ENCODE assay signal across 1 cellular context in genomic region chr11:67006029-67006884, GRCh38.
TF ChIP-seq lines count a peak whose summit lies in the region.

No MANE protein-coding gene starts in this region.

TF ChIP-seq in K562, 482 proteins besides CTCF, POLR2A, EP300 and RAD21 (continued from another document and continues in another):
- peak; percentile 32; the same call in 1 of the 2 replicates for TF ChIP-seq MGA (IDR thresholded peaks at IDR 0.05)
- no peak for TF ChIP-seq POLR2B (IDR thresholded peaks at IDR 0.05; ENCODE audit: low read depth, partially characterized antibody)
- no peak for TF ChIP-seq PCBP2 (IDR thresholded peaks at IDR 0.05; ENCODE audit: low read depth, low read length, poor library complexity, severe bottlenecking)
- no peak for TF ChIP-seq ZNF695 (CRISPR knock-in tag; IDR thresholded peaks at IDR 0.05)
- TF ChIP-seq ZNF263 (CRISPR knock-in tag; IDR thresholded peaks at IDR 0.05; ENCODE audit: borderline replicate concordance) = no peak
- TF ChIP-seq ESRRA (IDR thresholded peaks at IDR 0.05; ENCODE audit: borderline replicate concordance, low read depth) = no peak
- TF ChIP-seq, protein P1, sequence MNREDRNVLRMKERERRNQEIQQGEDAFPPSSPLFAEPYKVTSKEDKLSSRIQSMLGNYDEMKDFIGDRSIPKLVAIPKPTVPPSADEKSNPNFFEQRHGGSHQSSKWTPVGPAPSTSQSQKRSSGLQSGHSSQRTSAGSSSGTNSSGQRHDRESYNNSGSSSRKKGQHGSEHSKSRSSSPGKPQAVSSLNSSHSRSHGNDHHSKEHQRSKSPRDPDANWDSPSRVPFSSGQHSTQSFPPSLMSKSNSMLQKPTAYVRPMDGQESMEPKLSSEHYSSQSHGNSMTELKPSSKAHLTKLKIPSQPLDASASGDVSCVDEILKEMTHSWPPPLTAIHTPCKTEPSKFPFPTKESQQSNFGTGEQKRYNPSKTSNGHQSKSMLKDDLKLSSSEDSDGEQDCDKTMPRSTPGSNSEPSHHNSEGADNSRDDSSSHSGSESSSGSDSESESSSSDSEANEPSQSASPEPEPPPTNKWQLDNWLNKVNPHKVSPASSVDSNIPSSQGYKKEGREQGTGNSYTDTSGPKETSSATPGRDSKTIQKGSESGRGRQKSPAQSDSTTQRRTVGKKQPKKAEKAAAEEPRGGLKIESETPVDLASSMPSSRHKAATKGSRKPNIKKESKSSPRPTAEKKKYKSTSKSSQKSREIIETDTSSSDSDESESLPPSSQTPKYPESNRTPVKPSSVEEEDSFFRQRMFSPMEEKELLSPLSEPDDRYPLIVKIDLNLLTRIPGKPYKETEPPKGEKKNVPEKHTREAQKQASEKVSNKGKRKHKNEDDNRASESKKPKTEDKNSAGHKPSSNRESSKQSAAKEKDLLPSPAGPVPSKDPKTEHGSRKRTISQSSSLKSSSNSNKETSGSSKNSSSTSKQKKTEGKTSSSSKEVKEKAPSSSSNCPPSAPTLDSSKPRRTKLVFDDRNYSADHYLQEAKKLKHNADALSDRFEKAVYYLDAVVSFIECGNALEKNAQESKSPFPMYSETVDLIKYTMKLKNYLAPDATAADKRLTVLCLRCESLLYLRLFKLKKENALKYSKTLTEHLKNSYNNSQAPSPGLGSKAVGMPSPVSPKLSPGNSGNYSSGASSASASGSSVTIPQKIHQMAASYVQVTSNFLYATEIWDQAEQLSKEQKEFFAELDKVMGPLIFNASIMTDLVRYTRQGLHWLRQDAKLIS (CRISPR knock-in tag; IDR thresholded peaks at IDR 0.05) = no peak
- no peak for TF ChIP-seq RBM14 (IDR thresholded peaks at IDR 0.05; ENCODE audit: borderline replicate concordance, insufficient read depth, low read depth, low read length)
- TF ChIP-seq POU5F1 (IDR thresholded peaks at IDR 0.05; ENCODE audit: borderline replicate concordance, low read depth, low read length, partially characterized antibody) = no peak
- no peak for TF ChIP-seq ZKSCAN3 (CRISPR knock-in tag; IDR thresholded peaks at IDR 0.05)
- no peak for TF ChIP-seq ZNF699 (CRISPR knock-in tag; IDR thresholded peaks at IDR 0.05; ENCODE audit: insufficient replicate concordance)
- TF ChIP-seq ZNF175 (CRISPR knock-in tag; IDR thresholded peaks at IDR 0.05; ENCODE audit: low read depth) = no peak
- no peak for TF ChIP-seq NBN (IDR thresholded peaks at IDR 0.05; ENCODE audit: low read depth)
- no peak for TF ChIP-seq BRD4 (IDR thresholded peaks at IDR 0.05)
- no peak for TF ChIP-seq PTTG1 (tag; IDR thresholded peaks at IDR 0.05; ENCODE audit: low read depth)
- no peak for TF ChIP-seq ZNF518B (CRISPR knock-in tag; IDR thresholded peaks at IDR 0.05)
- TF ChIP-seq ZNF12 (CRISPR knock-in tag; IDR thresholded peaks at IDR 0.05) = no peak
- TF ChIP-seq ZFPM2 (CRISPR knock-in tag; IDR thresholded peaks at IDR 0.05) = no peak
- no peak for TF ChIP-seq ETS1 (conservative IDR thresholded peaks at IDR 0.05; ENCODE audit: control insufficient read depth, low read depth, low read length)
- no peak for TF ChIP-seq STAT5B (CRISPR knock-in tag; IDR thresholded peaks at IDR 0.05)
- no peak for TF ChIP-seq ELF4 (CRISPR knock-in tag; IDR thresholded peaks at IDR 0.05)
- no peak for TF ChIP-seq MLX (CRISPR knock-in tag; conservative IDR thresholded peaks at IDR 0.05)
- no peak for TF ChIP-seq SNAPC5 (CRISPR knock-in tag; IDR thresholded peaks at IDR 0.05)
- no peak for TF ChIP-seq KHSRP (IDR thresholded peaks at IDR 0.05)
- TF ChIP-seq GATA2 (CRISPR knock-in tag; IDR thresholded peaks at IDR 0.05) = no peak
- no peak for TF ChIP-seq ZSCAN29 (IDR thresholded peaks at IDR 0.05)
- 0 out of 2 replicates have a peak, but pooled peaks have one; percentile 31 for TF ChIP-seq ERF (CRISPR knock-in tag; IDR thresholded peaks at IDR 0.05)
- no peak for TF ChIP-seq NFIX (CRISPR knock-in tag; IDR thresholded peaks at IDR 0.05; ENCODE audit: low read depth)
- TF ChIP-seq, protein P2, sequence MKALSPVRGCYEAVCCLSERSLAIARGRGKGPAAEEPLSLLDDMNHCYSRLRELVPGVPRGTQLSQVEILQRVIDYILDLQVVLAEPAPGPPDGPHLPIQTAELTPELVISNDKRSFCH (CRISPR knock-in tag; IDR thresholded peaks at IDR 0.05) = no peak
- TF ChIP-seq, protein P2 (tag; IDR thresholded peaks at IDR 0.05) = peak; percentile 63; the same call in 1 of the 2 replicates
- TF ChIP-seq TOE1 (IDR thresholded peaks at IDR 0.05; ENCODE audit: borderline replicate concordance) = peak; percentile 99
- no peak for TF ChIP-seq TOE1 (CRISPR knock-in tag; IDR thresholded peaks at IDR 0.05; ENCODE audit: borderline replicate concordance, low read depth)
- peak; percentile 98 for TF ChIP-seq PHF20 (IDR thresholded peaks at IDR 0.05; ENCODE audit: partially characterized antibody)
- TF ChIP-seq RBBP5 (IDR thresholded peaks at IDR 0.05; ENCODE audit: borderline replicate concordance, insufficient read depth, low read length, poor library complexity, severe bottlenecking) = no peak
